In genomic region chr11:61713464-61713863, GRCh38 we compare ENCODE assay signal across 26 cellular contexts.
"Had no signal": no experiment of that assay in that cellular context is flagged by ENCODE, and none has a peak within 500 bp of the region (broad histone marks: within the 10 kb centered on the region; RNA-seq: fewer than 3 reads in every experiment).

No MANE protein-coding gene starts in this region.

- H3K27ac ChIP-seq: adrenal gland, body of pancreas, SJCRH30, SK-N-MC had no signal

- H3K27me3 Mint-ChIP-seq: activated CD4-positive, alpha-beta T cell treated with anti-CD3 and anti-CD28 coated beads, Interleukin-2, amount 10 ng/mL, durations not matched to agents 7 days and 5 days; activated T-cell treated with anti-CD3 and anti-CD28 coated beads, Interleukin-2, amount 50 U/mL, for 24 hours had no signal

- H3K9me3 Mint-ChIP-seq: activated CD4-positive, alpha-beta T cell treated with anti-CD3 and anti-CD28 coated beads, Interleukin-2, amount 10 ng/mL, durations not matched to agents 7 days and 5 days; activated naive CD4-positive, alpha-beta T cell treated with anti-CD3 and anti-CD28 coated beads for 36 hours; activated naive CD4-positive, alpha-beta T cell treated with anti-CD3 and anti-CD28 coated beads, Interleukin-2, amount 50 U/mL, for 72 hours; activated T-cell treated with anti-CD3 and anti-CD28 coated beads, Interleukin-2, amount 50 U/mL, for 24 hours; activated T-helper 2 cell treated with anti-CD3 and anti-CD28 coated beads, Interferon-gamma antibody, Interleukin-2, Interleukin-4, amounts not matched to agents 10 μg/mL and 5 μg/mL and 100 μg/mL, durations not matched to agents 14 hours and 24 hours and 36 hours; T-helper 2 cell treated with Interferon-gamma antibody and Interleukin-4, amounts not matched to agents 5 μg/mL and 100 μg/mL, for 36 hours had no signal

- H3K36me3 Mint-ChIP-seq: activated naive CD4-positive, alpha-beta T cell treated with anti-CD3 and anti-CD28 coated beads, Interleukin-2, amount 50 U/mL, for 72 hours had no signal

- H3K4me1 ChIP-seq: body of pancreas, SJCRH30 had no signal

- H3K4me1 Mint-ChIP-seq: activated CD4-positive, alpha-beta T cell treated with anti-CD3 and anti-CD28 coated beads, Interleukin-2, amount 10 ng/mL, durations not matched to agents 7 days and 5 days had no signal

- H3K4me3 Mint-ChIP-seq: activated CD4-positive, alpha-beta T cell treated with anti-CD3 and anti-CD28 coated beads, Interleukin-2, amount 10 ng/mL, durations not matched to agents 7 days and 5 days; activated CD8-positive, alpha-beta T cell treated with anti-CD3 and anti-CD28 coated beads, Interleukin-2, amount 10 ng/mL, durations not matched to agents 7 days and 5 days; activated naive CD4-positive, alpha-beta T cell treated with anti-CD3 and anti-CD28 coated beads for 36 hours; activated T-cell treated with anti-CD3 and anti-CD28 coated beads, Interleukin-2, amount 50 U/mL, for 24 hours; T-helper 2 cell treated with Interferon-gamma antibody and Interleukin-4, amounts not matched to agents 5 μg/mL and 100 μg/mL, for 36 hours had no signal

- H3K27me3 ChIP-seq: adrenal gland, body of pancreas, SJCRH30 had no signal

- H3K36me3 ChIP-seq: adrenal gland, SJCRH30 had no signal

- H3K4me3 ChIP-seq: adrenal gland, body of pancreas, SJCRH30, SK-N-MC had no signal

- DNase-seq: activated CD4-positive, alpha-beta T cell treated with anti-CD3 and anti-CD28 coated beads, Interleukin-2, amount 10 ng/mL, durations not matched to agents 7 days and 5 days; activated CD4-positive, alpha-beta T cell treated with anti-CD3 and anti-CD28 coated beads, Interleukin-2, amount 50 U/mL, for 48 hours; activated CD8-positive, alpha-beta T cell treated with anti-CD3 and anti-CD28 coated beads, Interleukin-2, amount 10 ng/mL, durations not matched to agents 7 days and 5 days; activated gamma-delta T cell treated with Interleukin-2 at 50 U/mL for 16 hours; activated naive CD4-positive, alpha-beta T cell treated with anti-CD3 and anti-CD28 coated beads for 36 hours; activated T-cell treated with anti-CD3 and anti-CD28 coated beads, Interleukin-2, amount 50 U/mL, for 24 hours; adrenal gland; body of pancreas; caudate nucleus; Karpas-422; NCI-H1105; NCI-H1417 treated with DMSO at 0.1 percent for 48 hours; NCI-H187 treated with DMSO at 0.1 percent for 48 hours; NCI-H2081; NCI-H2171 treated with DMSO at 0.1 percent for 48 hours; NCI-H2227 treated with DMSO at 0.1 percent for 48 hours; NCI-H446; NCI-H526 treated with DMSO at 0.1 percent for 48 hours; NCI-H82; SHP77 had no signal

- ATAC-seq: activated CD8-positive, alpha-beta T cell treated with anti-CD3 and anti-CD28 coated beads, Interleukin-2, amount 10 ng/mL, durations not matched to agents 7 days and 5 days; activated naive CD4-positive, alpha-beta T cell treated with anti-CD3 and anti-CD28 coated beads, Interleukin-2, amount 50 U/mL, for 72 hours; body of pancreas; Panc1 had no signal

- H3K9me3 ChIP-seq: adrenal gland, body of pancreas, SJCRH30 had no signal

- H3K27ac Mint-ChIP-seq: activated CD4-positive, alpha-beta T cell treated with anti-CD3 and anti-CD28 coated beads, Interleukin-2, amount 10 ng/mL, durations not matched to agents 7 days and 5 days; activated CD8-positive, alpha-beta T cell treated with anti-CD3 and anti-CD28 coated beads, Interleukin-2, amount 10 ng/mL, durations not matched to agents 7 days and 5 days; activated naive CD4-positive, alpha-beta T cell treated with anti-CD3 and anti-CD28 coated beads for 36 hours; activated naive CD4-positive, alpha-beta T cell treated with anti-CD3 and anti-CD28 coated beads, Interleukin-2, amount 50 U/mL, for 72 hours; activated T-cell treated with anti-CD3 and anti-CD28 coated beads, Interleukin-2, amount 50 U/mL, for 24 hours; activated T-helper 2 cell treated with anti-CD3 and anti-CD28 coated beads, Interferon-gamma antibody, Interleukin-2, Interleukin-4, amounts not matched to agents 10 μg/mL and 5 μg/mL and 100 μg/mL, durations not matched to agents 14 hours and 24 hours and 36 hours; T-helper 2 cell treated with Interferon-gamma antibody and Interleukin-4, amounts not matched to agents 5 μg/mL and 100 μg/mL, for 36 hours had no signal
